Comparison of ENCODE assay signal across 16 cellular contexts in genomic region chr7:119685906-119686305, GRCh38.
"Had no signal": no experiment of that assay in that cellular context is flagged by ENCODE, and none has a peak within 500 bp of the region (broad histone marks: within the 10 kb centered on the region; RNA-seq: fewer than 3 reads in every experiment).

No MANE protein-coding gene starts in this region.

- ATAC-seq: HepG2, K562, Panc1 had no signal

- H3K27ac ChIP-seq: KMS-11, RWPE1 had no signal

- H3K4me2 ChIP-seq: KMS-11 had no signal

- H3K9ac ChIP-seq: KMS-11 had no signal

- DNase-seq: Kasumi-1, MM.1S, NCI-H1092 treated with DMSO at 0.1 percent for 48 hours, NCI-H1436, NCI-H187, NCI-H2029, NCI-H2227 treated with DMSO at 0.1 percent for 48 hours, NCI-H524, NCI-H526 treated with DMSO at 0.1 percent for 48 hours, NCI-H774, SHP77 had no signal

- H3K4me3 ChIP-seq: K562 had no signal
